ENCODE assay signal across 20 cellular contexts in genomic region chr18:79388043-79388442, GRCh38.
"Had no signal": no experiment of that assay in that cellular context is flagged by ENCODE, and none has a peak within 500 bp of the region (broad histone marks: within the 10 kb centered on the region; RNA-seq: fewer than 3 reads in every experiment).

No MANE protein-coding gene starts in this region.

- H3K9me3 ChIP-seq: heart left ventricle, prostate gland, SJSA1, thyroid gland, upper lobe of right lung had no signal

- DNase-seq: activated CD4-positive, alpha-beta T cell treated with anti-CD3 and anti-CD28 coated beads for 4 hours; activated CD4-positive, alpha-beta T cell treated with anti-CD3 and anti-CD28 coated beads, Interleukin-2, amount 50 U/mL, for 48 hours; activated effector memory CD4-positive, alpha-beta T cell treated with Interleukin-2 at 50 U/mL for 16 hours; activated T-cell treated with anti-CD3 and anti-CD28 coated beads, Interleukin-2, amount 50 U/mL, for 72 hours; right cardiac atrium; stimulated activated CD4-positive, alpha-beta T cell treated with anti-CD3 and anti-CD28 coated beads, Interleukin-1b, Interleukin-23, amount 100 ng/mL, for 48 hours; substantia nigra; T-helper 1 cell; T-helper 9 cell; upper lobe of right lung had no signal

- H3K27ac ChIP-seq: heart left ventricle, prostate gland, SJSA1, skin epidermis, thyroid gland, upper lobe of right lung had no signal

- H3K4me3 Mint-ChIP-seq: activated T-cell treated with anti-CD3 and anti-CD28 coated beads, Interleukin-2, amount 50 U/mL, for 72 hours; central memory CD8-positive, alpha-beta T cell; mesothelial cell of epicardium; stimulated activated naive CD8-positive, alpha-beta T cell treated with anti-CD3 and anti-CD28 coated beads, Interleukin-15, Interleukin-2, amounts not matched to agents 100 ng/mL and 50 ng/mL, for 24 hours had no signal

- H3K9me3 Mint-ChIP-seq: activated naive CD4-positive, alpha-beta T cell treated with anti-CD3 and anti-CD28 coated beads, Interleukin-2, amount 50 U/mL, for 72 hours; activated T-cell treated with anti-CD3 and anti-CD28 coated beads, Interleukin-2, amount 50 U/mL, for 72 hours; central memory CD8-positive, alpha-beta T cell; mesothelial cell of epicardium; naive thymus-derived CD8-positive, alpha-beta T cell; stimulated activated naive CD8-positive, alpha-beta T cell treated with anti-CD3 and anti-CD28 coated beads, Interleukin-15, Interleukin-2, amounts not matched to agents 100 ng/mL and 50 ng/mL, for 24 hours had no signal

- H3K27ac Mint-ChIP-seq: activated T-cell treated with anti-CD3 and anti-CD28 coated beads, Interleukin-2, amount 50 U/mL, for 72 hours; mesothelial cell of epicardium; stimulated activated naive CD8-positive, alpha-beta T cell treated with anti-CD3 and anti-CD28 coated beads, Interleukin-15, Interleukin-2, amounts not matched to agents 100 ng/mL and 50 ng/mL, for 24 hours had no signal

- H3K36me3 ChIP-seq: heart left ventricle, prostate gland, SJSA1, thyroid gland, upper lobe of right lung had no signal

- H3K4me3 ChIP-seq: heart left ventricle, prostate gland, SJSA1, skin epidermis, thyroid gland, upper lobe of right lung had no signal

- H3K36me3 Mint-ChIP-seq: activated naive CD4-positive, alpha-beta T cell treated with anti-CD3 and anti-CD28 coated beads, Interleukin-2, amount 50 U/mL, for 72 hours; mesothelial cell of epicardium; naive thymus-derived CD8-positive, alpha-beta T cell had no signal
